In genomic region chr2:29309090-29310054, GRCh38 we compare ENCODE assay signal across 7 cellular contexts.
A peak's percentile ranks its signal among the peaks of the same experiment; 100 is the strongest.
DNase-seq lines count a peak whose midpoint lies in the region; ATAC-seq, FAIRE-seq and TF ChIP-seq lines count a peak whose summit lies in the region.

No MANE protein-coding gene starts in this region.

- no peak overlapping the region for H3K27ac ChIP-seq in endothelial cell of umbilical vein (ENCODE audit: insufficient read depth, low read depth, low read length)
- H3K27ac ChIP-seq in thyroid gland: no peak overlapping the region

- H3K27me3 ChIP-seq in endothelial cell of umbilical vein (ENCODE audit: control insufficient read depth in 2 of 2, insufficient read depth in 2 of 2, low read length in 2 of 2) (no peaks in the 10 kb centered on the region), thyroid gland (no peaks in the 10 kb centered on the region)

- H3K4me2 ChIP-seq in endothelial cell of umbilical vein (ENCODE audit: insufficient read depth, low read length): no peak overlapping the region

- intact Hi-C loops in endothelial cell of umbilical vein (cut with micrococcal nuclease) (loop anchor here (1.0 kb wide), 2 partner anchors 71 to 351 kb away; no protein-coding TSS in a partner anchor), thyroid gland (cut with DNase I) (no loop called here)

- H4K20me1 ChIP-seq in endothelial cell of umbilical vein (replicated peaks; ENCODE audit: control insufficient read depth, extremely low read depth, insufficient read depth, low read length): no peaks in the 10 kb centered on the region

- CTCF ChIA-PET in WTC11 (lab: Charles Lee) (interaction anchor here (0.5 to 2.5 kb wide), 40 partner anchors 9 to 725 kb away, joined by 3 to 25 read pairs (median 4); partner anchors contain the start of gene ALK), endothelial cell of umbilical vein (lab: Charles Lee) (interaction anchor here (0.7 to 2.9 kb wide), 26 partner anchors 9 to 805 kb away, joined by 3 to 18 read pairs (median 4); no protein-coding TSS in a partner anchor)

- no peaks in the 10 kb centered on the region for H3K9me3 Mint-ChIP-seq in WTC11

- peak; percentile 11 for DNase-seq in GF-D8 (lab: John Stamatoyannopoulos, UW)
- peak; percentile 69 for DNase-seq in HCEC 1CT
- peak; percentile 75 for DNase-seq in NCI-H1694 (lab: John Stamatoyannopoulos, UW)
- DNase-seq in WTC11 (ENCODE audit: low spot score): peak; percentile 51
- DNase-seq in endothelial cell of umbilical vein (ENCODE audit: low read depth, low spot score): peak; percentile 27
- DNase-seq in middle frontal gyrus (ENCODE audit: extremely low spot score, low spot score): peak; percentile 27
- peak; percentile 36 to 43 for DNase-seq in thyroid gland

- peak; percentile 71 for TF ChIP-seq CTCF in WTC11 (IDR thresholded peaks at IDR 0.05)
- TF ChIP-seq CTCF in endothelial cell of umbilical vein (IDR thresholded peaks at IDR 0.05; ENCODE audit: extremely low read depth in 1 of 2, insufficient read depth in 1 of 2, low read depth in 1 of 2, low read length in 2 of 2): peak; percentile 56 to 73
- peak in 5 of 6 experiments; percentile 43 to 76 (median 65) for TF ChIP-seq CTCF in thyroid gland (IDR thresholded peaks at IDR 0.05)

- H3K4me3 Mint-ChIP-seq in WTC11: no peak overlapping the region

- no peaks in the 10 kb centered on the region for H3K9me3 ChIP-seq in endothelial cell of umbilical vein (replicated peaks; ENCODE audit: control insufficient read depth, insufficient read depth, low read length)
- H3K9me3 ChIP-seq in thyroid gland: no peaks in the 10 kb centered on the region

- H3K79me2 ChIP-seq in endothelial cell of umbilical vein (ENCODE audit: control insufficient read depth, insufficient read depth, low read length): no peaks in the 10 kb centered on the region

- no peaks in the 10 kb centered on the region for H3K4me1 ChIP-seq in endothelial cell of umbilical vein (ENCODE audit: control insufficient read depth, extremely low read depth, insufficient read depth, low read length)
- peaks cover 3 to 28% of the 10 kb centered on the region in 2 donors for H3K4me1 ChIP-seq in thyroid gland

- peaks cover 13% of the 10 kb centered on the region for H3K4me1 Mint-ChIP-seq in WTC11

- H3K9me1 ChIP-seq in endothelial cell of umbilical vein (replicated peaks; ENCODE audit: control insufficient read depth, extremely low read depth, insufficient read depth, low read length): no peaks in the 10 kb centered on the region

- H3K36me3 ChIP-seq in endothelial cell of umbilical vein (ENCODE audit: control insufficient read depth in 2 of 2, extremely low read depth in 1 of 2, insufficient read depth in 2 of 2, low read length in 2 of 2) (no peaks in the 10 kb centered on the region), thyroid gland (no peaks in the 10 kb centered on the region)

- ATAC-seq in WTC11: peak; percentile 96

- peak; percentile 59 for FAIRE-seq in endothelial cell of umbilical vein (lab: Jason Lieb, UNC)

- POLR2A ChIA-PET in WTC11 (lab: Charles Lee) (interaction anchor here (0.6 kb wide), 1 partner anchor 1565 kb away, joined by 3 read pairs; no protein-coding TSS in a partner anchor), endothelial cell of umbilical vein (lab: Charles Lee) (no interaction called here)

- dilution Hi-C loops in endothelial cell of umbilical vein (cut with MboI; ENCODE audit: extremely low pct_ligation_motif_present, low sequenced_read_pairs): no loop called here

- 77 to 78% methylated on average over 9 of the region's 9 CpGs for WGBS in thyroid gland, 2 donors

- no peak overlapping the region for H3K9ac ChIP-seq in endothelial cell of umbilical vein (replicated peaks; ENCODE audit: extremely low read depth, insufficient read depth, low read length)

- no peak for TF ChIP-seq POLR2A in endothelial cell of umbilical vein (IDR thresholded peaks at IDR 0.05; ENCODE audit: low read depth, low read length)
- TF ChIP-seq POLR2A in thyroid gland (IDR thresholded peaks at IDR 0.05): no peak

- no TSS peak for BruUV-seq in endothelial cell of umbilical vein (replicated peaks; lab: Mats Ljungman, UMichigan)

- no peaks in the 10 kb centered on the region for H3K27me3 Mint-ChIP-seq in WTC11 (ENCODE audit: low read depth)

- 0 out of 2 replicates have a peak overlapping the region, but pooled peaks have one; percentile 31 for H3K27ac Mint-ChIP-seq in WTC11

- H3K4me3 ChIP-seq in endothelial cell of umbilical vein (replicated peaks in 1 of 3; ENCODE audit: insufficient read depth in 1 of 3, low read depth in 1 of 3, low read length in 3 of 3) (no peak overlapping the region), thyroid gland (replicated peaks in 1 of 3) (no peak overlapping the region)

- no peaks in the 10 kb centered on the region for H3K36me3 Mint-ChIP-seq in WTC11

- H2AFZ ChIP-seq in endothelial cell of umbilical vein (ENCODE audit: low read depth, low read length): no peak overlapping the region

TF ChIP-seq in WTC11, 78 proteins besides CTCF, POLR2A, EP300 and RAD21:
- no peak for TF ChIP-seq PRDM15 (CRISPR knock-in tag; IDR thresholded peaks at IDR 0.05)
- TF ChIP-seq, protein P1, sequence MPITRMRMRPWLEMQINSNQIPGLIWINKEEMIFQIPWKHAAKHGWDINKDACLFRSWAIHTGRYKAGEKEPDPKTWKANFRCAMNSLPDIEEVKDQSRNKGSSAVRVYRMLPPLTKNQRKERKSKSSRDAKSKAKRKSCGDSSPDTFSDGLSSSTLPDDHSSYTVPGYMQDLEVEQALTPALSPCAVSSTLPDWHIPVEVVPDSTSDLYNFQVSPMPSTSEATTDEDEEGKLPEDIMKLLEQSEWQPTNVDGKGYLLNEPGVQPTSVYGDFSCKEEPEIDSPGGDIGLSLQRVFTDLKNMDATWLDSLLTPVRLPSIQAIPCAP (CRISPR knock-in tag; IDR thresholded peaks at IDR 0.05): no peak
- no peak for TF ChIP-seq MYBL2 (CRISPR knock-in tag; IDR thresholded peaks at IDR 0.05)
- TF ChIP-seq ZNF423 (CRISPR knock-in tag; IDR thresholded peaks at IDR 0.05): 0 out of 2 replicates have a peak, but pooled peaks have one; percentile 15

TF ChIP-seq in endothelial cell of umbilical vein, 7 proteins besides CTCF, POLR2A, EP300 and RAD21:
- TF ChIP-seq POLR2AphosphoS5 (IDR thresholded peaks at IDR 0.05; ENCODE audit: insufficient read depth, low read depth, low read length) (no peak), FOS (IDR thresholded peaks at IDR 0.05; ENCODE audit: borderline replicate concordance, insufficient read depth, low read length) (no peak), MYC (IDR thresholded peaks at IDR 0.05; ENCODE audit: low read depth, low read length) (no peak), JUN (IDR thresholded peaks at IDR 0.05; ENCODE audit: borderline replicate concordance, insufficient read depth, insufficient read length, low read depth) (no peak), MAX (IDR thresholded peaks at IDR 0.05; ENCODE audit: insufficient read depth, insufficient read length) (no peak), GATA2 (IDR thresholded peaks at IDR 0.05; ENCODE audit: insufficient read depth, insufficient read length, low read depth, low read length) (no peak), EZH2 (IDR thresholded peaks at IDR 0.05; ENCODE audit: borderline replicate concordance, low read depth, low read length, severe bottlenecking) (no peak)

Comparison
In these comparisons a context has a peak if more than half of its experiments do, and no peak if none do; other contexts are left out.
1. DNase-seq: peak in every context shown above with its lines; median percentile 75 in NCI-H1694; 69 in HCEC 1CT; 51 in WTC11; 40 in thyroid gland; 27 in endothelial cell of umbilical vein; 27 in middle frontal gyrus; 11 in GF-D8.